ENCODE assay signal across 7 cellular contexts in genomic region chr22:35456757-35457156, GRCh38.
"Had no signal": no experiment of that assay in that cellular context is flagged by ENCODE, and none has a peak within 500 bp of the region (broad histone marks: within the 10 kb centered on the region; RNA-seq: fewer than 3 reads in every experiment).

No MANE protein-coding gene starts in this region.

- H3K36me3 ChIP-seq: HAP-1 had no signal

- H3K27ac ChIP-seq: GM23248 had no signal

- H3K4me1 ChIP-seq: HAP-1 had no signal

- H3K4me3 ChIP-seq: GM23248, HAP-1 had no signal

- H3K9ac ChIP-seq: GM23248 had no signal

- H3K9me3 ChIP-seq: HAP-1 had no signal

- H3K27me3 Mint-ChIP-seq: IgD-negative memory B cell had no signal

- H2AFZ ChIP-seq: GM23248 had no signal

- H3K4me3 Mint-ChIP-seq: IgD-negative memory B cell had no signal

- H3K9me3 Mint-ChIP-seq: IgD-negative memory B cell had no signal

- ATAC-seq: HCT116 had no signal

- DNase-seq: GM23248, GOT3, H7, KBM-7 had no signal
